Comparison of ENCODE assay signal across 27 cellular contexts in genomic region chr11:40230821-40231220, GRCh38.
"Had no signal": no experiment of that assay in that cellular context is flagged by ENCODE, and none has a peak within 500 bp of the region (broad histone marks: within the 10 kb centered on the region; RNA-seq: fewer than 3 reads in every experiment).

No MANE protein-coding gene starts in this region.

- H3K4me1 ChIP-seq: SJCRH30 had no signal

- H3K27me3 ChIP-seq: MG63, SJCRH30 had no signal

- H3K4me2 ChIP-seq: KMS-11, PC-9 had no signal

- H3K36me3 ChIP-seq: MG63, SJCRH30 had no signal

- H3K9ac ChIP-seq: KMS-11 had no signal

- H3K27ac ChIP-seq: KMS-11, PC-9, RWPE1, SJCRH30, SK-N-MC had no signal

- H3K4me3 ChIP-seq: MG63, PC-9, SJCRH30, SK-N-MC had no signal

- H2AFZ ChIP-seq: PC-9 had no signal

- DNase-seq: Karpas-422, MG63, NCI-H1048, NCI-H1417, NCI-H1436, NCI-H146, NCI-H1694, NCI-H187, NCI-H1930, NCI-H2029 treated with DMSO at 0.1 percent for 48 hours, NCI-H2081 treated with DMSO at 0.1 percent for 48 hours, NCI-H2107, NCI-H2171, NCI-H226, NCI-H446 treated with DMSO at 0.1 percent for 48 hours, NCI-H510A, NCI-H524, NCI-H526, NCI-H774, PC-9, SHP77, SIG-M5, SJCRH30, T-cell had no signal

- H3K9me3 ChIP-seq: MG63, SJCRH30 had no signal
